ENCODE assay signal across 16 cellular contexts in genomic region chr5:150541895-150542294, GRCh38. TPM values are rescaled to one million over a fixed set of nuclear protein-coding genes. Genes with fewer than 3 reads are reported as not detected.
A peak's percentile ranks its signal among the peaks of the same experiment; 100 is the strongest.
DNase-seq lines count a peak whose midpoint lies in the region; ATAC-seq and TF ChIP-seq lines count a peak whose summit lies in the region.
"Had no signal": no experiment of that assay in that cellular context is flagged by ENCODE, and none has a peak within 500 bp of the region (broad histone marks: within the 10 kb centered on the region; RNA-seq: fewer than 3 reads in every experiment).

No MANE protein-coding gene starts in this region.

- H3K9me3 ChIP-seq in mucosa of descending colon (no peaks in the 10 kb centered on the region), upper lobe of right lung (no peaks in the 10 kb centered on the region)
- H3K9me3 ChIP-seq: HAP-1 had no signal

- no peaks in the 10 kb centered on the region for H3K27me3 ChIP-seq in upper lobe of right lung

- H3K4me3 Mint-ChIP-seq in activated CD4-positive, alpha-beta T cell treated with anti-CD3 and anti-CD28 coated beads for 36 hours, result no peak overlapping the region
- H3K4me3 Mint-ChIP-seq in activated CD4-positive, alpha-beta T cell treated with anti-CD3 and anti-CD28 coated beads, Interleukin-2, amount 10 ng/mL, durations not matched to agents 24 days and 14 days, result no peak overlapping the region
- H3K4me3 Mint-ChIP-seq: activated T-cell treated with anti-CD3 and anti-CD28 coated beads, Interleukin-2, amount 50 U/mL, for 24 hours; effector memory CD8-positive, alpha-beta T cell had no signal

- H3K27ac ChIP-seq in upper lobe of right lung, result peak overlapping the region; percentile 56

- peak; percentile 14 for ATAC-seq in activated CD4-positive, alpha-beta T cell treated with anti-CD3 and anti-CD28 coated beads for 36 hours
- ATAC-seq in mucosa of descending colon (peak; percentile 71), upper lobe of right lung (peak; percentile 31)
- ATAC-seq: effector memory CD8-positive, alpha-beta T cell; right cardiac atrium had no signal

- no peaks in the 10 kb centered on the region for H3K27me3 Mint-ChIP-seq in activated CD4-positive, alpha-beta T cell treated with anti-CD3 and anti-CD28 coated beads for 36 hours
- H3K27me3 Mint-ChIP-seq in activated CD4-positive, alpha-beta T cell treated with anti-CD3 and anti-CD28 coated beads, Interleukin-2, amount 10 ng/mL, durations not matched to agents 24 days and 14 days, result no peaks in the 10 kb centered on the region
- H3K27me3 Mint-ChIP-seq: activated T-cell treated with anti-CD3 and anti-CD28 coated beads, Interleukin-2, amount 50 U/mL, for 24 hours had no signal

- H3K4me3 ChIP-seq in epithelial cell of esophagus (ENCODE audit: low read length) (no peak overlapping the region), mucosa of descending colon (no peak overlapping the region), upper lobe of right lung (no peak overlapping the region)
- H3K4me3 ChIP-seq: HAP-1 had no signal

- H3K36me3 Mint-ChIP-seq in activated CD4-positive, alpha-beta T cell treated with anti-CD3 and anti-CD28 coated beads for 36 hours (ENCODE audit: low read depth), result peaks cover 6% of the 10 kb centered on the region
- H3K36me3 Mint-ChIP-seq in activated CD4-positive, alpha-beta T cell treated with anti-CD3 and anti-CD28 coated beads, Interleukin-2, amount 10 ng/mL, durations not matched to agents 24 days and 14 days (ENCODE audit: low read depth), result no peaks in the 10 kb centered on the region

- H3K36me3 ChIP-seq in mucosa of descending colon (ENCODE audit: low read depth), result no peaks in the 10 kb centered on the region
- H3K36me3 ChIP-seq in upper lobe of right lung, result peaks cover 70% of the 10 kb centered on the region

- H3K4me1 ChIP-seq in mucosa of descending colon (ENCODE audit: low read depth), result peaks cover 26% of the 10 kb centered on the region
- H3K4me1 ChIP-seq in upper lobe of right lung, result peaks cover 36% of the 10 kb centered on the region
- H3K4me1 ChIP-seq: HAP-1 had no signal

- POLR2A ChIA-PET in activated CD4-positive, alpha-beta T cell treated with anti-CD3 and anti-CD28 coated beads for 36 hours (lab: Charles Lee), result no interaction called here

- intact Hi-C loops in activated CD4-positive, alpha-beta T cell treated with anti-CD3 and anti-CD28 coated beads for 36 hours (cut with DNase I, micrococcal nuclease), result no loop called here
- intact Hi-C loops in activated CD4-positive, alpha-beta T cell treated with anti-CD3 and anti-CD28 coated beads, Interleukin-2, amount 10 ng/mL, durations not matched to agents 24 days and 14 days (cut with micrococcal nuclease), result no loop called here
- intact Hi-C loops in mucosa of descending colon (cut with DNase I, micrococcal nuclease), result loop anchor here in 1 of 2 donors (2.0 kb wide), 1 partner anchor 83 kb away; no protein-coding TSS in a partner anchor
- intact Hi-C loops in upper lobe of right lung (cut with DNase I), result loop anchor here (5.0 kb wide), 1 partner anchor 85 kb away; no protein-coding TSS in a partner anchor

- H3K9me3 Mint-ChIP-seq in activated CD4-positive, alpha-beta T cell treated with anti-CD3 and anti-CD28 coated beads for 36 hours (ENCODE audit: low read depth), result peaks cover 3% of the 10 kb centered on the region
- no peaks in the 10 kb centered on the region for H3K9me3 Mint-ChIP-seq in activated CD4-positive, alpha-beta T cell treated with anti-CD3 and anti-CD28 coated beads, Interleukin-2, amount 10 ng/mL, durations not matched to agents 24 days and 14 days
- H3K9me3 Mint-ChIP-seq: effector memory CD8-positive, alpha-beta T cell had no signal

- H3K4me1 Mint-ChIP-seq in activated CD4-positive, alpha-beta T cell treated with anti-CD3 and anti-CD28 coated beads for 36 hours, result no peaks in the 10 kb centered on the region
- H3K4me1 Mint-ChIP-seq in activated CD4-positive, alpha-beta T cell treated with anti-CD3 and anti-CD28 coated beads, Interleukin-2, amount 10 ng/mL, durations not matched to agents 24 days and 14 days, result no peaks in the 10 kb centered on the region

- no peak for DNase-seq in activated CD4-positive, alpha-beta T cell treated with anti-CD3 and anti-CD28 coated beads for 36 hours
- DNase-seq in activated CD4-positive, alpha-beta T cell treated with anti-CD3 and anti-CD28 coated beads, Interleukin-2, amount 10 ng/mL, durations not matched to agents 24 days and 14 days, result no peak
- peak; percentile 93 for DNase-seq in epithelial cell of esophagus (ENCODE audit: low read depth)
- peak in 1 of 3 donors; percentile 21 for DNase-seq in mucosa of descending colon
- DNase-seq in upper lobe of right lung, result no peak
- DNase-seq in NCI-H146 treated with DMSO at 0.1 percent for 48 hours (lab: John Stamatoyannopoulos, UW; ENCODE audit: unreplicated experiment), result no peak
- no peak for DNase-seq in H4 (ENCODE audit: low spot score)
- no peak for DNase-seq in C1 segment of cervical spinal cord (lab: John Stamatoyannopoulos, UW)
- DNase-seq: activated CD4-positive, CD25-positive, alpha-beta regulatory T cell; activated T-cell treated with anti-CD3 and anti-CD28 coated beads, Interleukin-2, amount 50 U/mL, for 24 hours; amygdala; DND-41; effector memory CD8-positive, alpha-beta T cell; NCI-H1694 treated with DMSO at 0.1 percent for 48 hours had no signal

- TF ChIP-seq CTCF in epithelial cell of esophagus (IDR thresholded peaks at IDR 0.05; ENCODE audit: insufficient read depth, low read depth, low read length, missing control alignments), result no peak
- no peak for TF ChIP-seq CTCF in mucosa of descending colon (IDR thresholded peaks at IDR 0.05)
- TF ChIP-seq CTCF in upper lobe of right lung (IDR thresholded peaks at IDR 0.05), result no peak

- H3K27ac Mint-ChIP-seq in activated CD4-positive, alpha-beta T cell treated with anti-CD3 and anti-CD28 coated beads for 36 hours, result no peak overlapping the region
- no peak overlapping the region for H3K27ac Mint-ChIP-seq in activated CD4-positive, alpha-beta T cell treated with anti-CD3 and anti-CD28 coated beads, Interleukin-2, amount 10 ng/mL, durations not matched to agents 24 days and 14 days
- H3K27ac Mint-ChIP-seq: activated T-cell treated with anti-CD3 and anti-CD28 coated beads, Interleukin-2, amount 50 U/mL, for 24 hours; effector memory CD8-positive, alpha-beta T cell had no signal

- CTCF ChIA-PET in activated CD4-positive, alpha-beta T cell treated with anti-CD3 and anti-CD28 coated beads for 36 hours (lab: Charles Lee), result interaction anchor here (0.6 to 2.7 kb wide), 5 partner anchors 8 to 741 kb away, joined by 3 to 9 read pairs (median 4); no protein-coding TSS in a partner anchor

RNA-seq across cellular contexts. Expression of gene NDST1, which starts 34.0 kb away (rescaled TPM):
- total RNA-seq in activated CD4-positive, alpha-beta T cell treated with anti-CD3 and anti-CD28 coated beads for 36 hours, result 1 to 10 TPM; 5.1 to 5.5 TPM
- 2.8 and 3.9 TPM in 2 replicates for total RNA-seq in activated CD4-positive, alpha-beta T cell treated with anti-CD3 and anti-CD28 coated beads, Interleukin-2, amount 10 ng/mL, durations not matched to agents 24 days and 14 days
- total RNA-seq in mucosa of descending colon, result 10 to 100 TPM; 58.1 to 66.5 (median 60.6) TPM
- total RNA-seq in upper lobe of right lung, result 143 TPM
- 18.8 and 26.6 TPM in 2 replicates for total RNA-seq in H4 (2014; rRNA removed; shearing (Covaris generic))

Comparison
In these comparisons a context has a peak if more than half of its experiments do, and no peak if none do; other contexts are left out.
1. ATAC-seq: peak in every context shown above with its lines; median percentile 71 in mucosa of descending colon; 31 in upper lobe of right lung; 14 in activated CD4-positive, alpha-beta T cell treated with anti-CD3 and anti-CD28 coated beads for 36 hours.